ENCODE assay signal across 25 cellular contexts in the genomic region with DNA sequence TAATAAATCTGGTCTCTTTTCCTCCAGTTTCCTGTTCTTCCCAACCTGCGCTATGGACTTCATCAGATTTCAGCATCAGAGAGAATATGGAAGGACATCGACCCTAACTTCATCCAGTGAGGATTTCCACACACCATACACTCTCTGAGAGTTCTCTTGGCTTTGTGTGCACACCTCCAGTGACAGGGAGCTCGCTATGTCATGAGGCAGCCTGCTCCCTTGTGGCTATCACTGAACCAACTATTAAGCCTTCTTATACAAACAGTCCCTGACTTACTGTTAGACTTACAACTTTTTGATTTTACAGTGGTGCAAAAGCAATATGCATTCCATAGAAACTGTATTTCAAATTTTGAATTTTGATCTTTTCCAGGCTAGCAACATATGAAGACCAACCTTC. TPM values are rescaled to one million over a fixed set of nuclear protein-coding genes. Genes with fewer than 3 reads are reported as not detected.
DNase-seq lines count a peak whose midpoint lies in the region; ATAC-seq and TF ChIP-seq lines count a peak whose summit lies in the region.
"Had no signal": no experiment of that assay in that cellular context is flagged by ENCODE, and none has a peak within 500 bp of the region (broad histone marks: within the 10 kb centered on the region; RNA-seq: fewer than 3 reads in every experiment).

No MANE protein-coding gene starts in this region.

- 82% methylated on average over 3 of the region's 3 CpGs for WGBS in hepatocyte (ENCODE audit: low lambda C conversion rate, missing lambda C conversion rate)

- peak; percentile 66 for ATAC-seq in T-helper 17 cell
- no peak for ATAC-seq in GM21528 (IDR thresholded peaks at IDR 0.05; ENCODE audit: low FRiP score, unreplicated experiment)
- ATAC-seq in HG02678 (IDR thresholded peaks at IDR 0.05; ENCODE audit: unreplicated experiment): no peak
- no peak for ATAC-seq in GM21447 (IDR thresholded peaks at IDR 0.05; ENCODE audit: unreplicated experiment)
- ATAC-seq: psoas muscle had no signal

- no peaks in the 10 kb centered on the region for H3K27me3 ChIP-seq in hepatocyte

- no peaks in the 10 kb centered on the region for H3K27me3 Mint-ChIP-seq in activated naive CD4-positive, alpha-beta T cell treated with anti-CD3 and anti-CD28 coated beads for 36 hours (ENCODE audit: low read depth)
- H3K27me3 Mint-ChIP-seq in activated naive CD4-positive, alpha-beta T cell treated with anti-CD3 and anti-CD28 coated beads, Interleukin-2, amount 10 ng/mL, durations not matched to agents 7 days and 5 days: peaks cover 16% of the 10 kb centered on the region
- peaks cover 14% of the 10 kb centered on the region for H3K27me3 Mint-ChIP-seq in T-helper 17 cell

- no peaks in the 10 kb centered on the region for H3K9me3 ChIP-seq in T-helper 17 cell (ENCODE audit: control insufficient read depth, low read length, poor library complexity, severe bottlenecking)
- no peaks in the 10 kb centered on the region for H3K9me3 ChIP-seq in hepatocyte (ENCODE audit: low read depth)
- H3K9me3 ChIP-seq: Caco-2, psoas muscle had no signal

- no peak overlapping the region for H3K27ac Mint-ChIP-seq in activated naive CD4-positive, alpha-beta T cell treated with anti-CD3 and anti-CD28 coated beads for 36 hours
- H3K27ac Mint-ChIP-seq in activated naive CD4-positive, alpha-beta T cell treated with anti-CD3 and anti-CD28 coated beads, Interleukin-2, amount 10 ng/mL, durations not matched to agents 7 days and 5 days: no peak overlapping the region
- no peak overlapping the region for H3K27ac Mint-ChIP-seq in T-helper 17 cell

- no peak overlapping the region for H3K4me3 Mint-ChIP-seq in activated naive CD4-positive, alpha-beta T cell treated with anti-CD3 and anti-CD28 coated beads for 36 hours
- no peak overlapping the region for H3K4me3 Mint-ChIP-seq in activated naive CD4-positive, alpha-beta T cell treated with anti-CD3 and anti-CD28 coated beads, Interleukin-2, amount 10 ng/mL, durations not matched to agents 7 days and 5 days
- no peak overlapping the region for H3K4me3 Mint-ChIP-seq in T-helper 17 cell

- no peak overlapping the region for H3K27ac ChIP-seq in hepatocyte
- H3K27ac ChIP-seq: cardiac muscle cell, psoas muscle had no signal

- H3K36me3 Mint-ChIP-seq in activated naive CD4-positive, alpha-beta T cell treated with anti-CD3 and anti-CD28 coated beads for 36 hours (ENCODE audit: low read depth): no peaks in the 10 kb centered on the region
- no peaks in the 10 kb centered on the region for H3K36me3 Mint-ChIP-seq in activated naive CD4-positive, alpha-beta T cell treated with anti-CD3 and anti-CD28 coated beads, Interleukin-2, amount 10 ng/mL, durations not matched to agents 7 days and 5 days
- no peaks in the 10 kb centered on the region for H3K36me3 Mint-ChIP-seq in T-helper 17 cell (ENCODE audit: low read depth)

- H4K20me1 ChIP-seq in hepatocyte (ENCODE audit: insufficient read depth, poor library complexity, severe bottlenecking): no peaks in the 10 kb centered on the region

- no peaks in the 10 kb centered on the region for H3K4me1 ChIP-seq in hepatocyte (ENCODE audit: insufficient read depth)

- no peaks in the 10 kb centered on the region for H3K9me2 ChIP-seq in hepatocyte (replicated peaks; ENCODE audit: insufficient read depth)

- CTCF ChIA-PET in activated naive CD4-positive, alpha-beta T cell treated with anti-CD3 and anti-CD28 coated beads for 36 hours (lab: Charles Lee): interaction anchor here (0.7 to 1.7 kb wide), 4 partner anchors 29 to 97 kb away, joined by 4 to 7 read pairs (median 5); no protein-coding TSS in a partner anchor
- CTCF ChIA-PET in activated naive CD4-positive, alpha-beta T cell treated with anti-CD3 and anti-CD28 coated beads, Interleukin-2, amount 10 ng/mL, durations not matched to agents 7 days and 5 days (lab: Charles Lee): interaction anchor here (1.0 kb wide), 1 partner anchor 47 kb away, joined by 4 read pairs; no protein-coding TSS in a partner anchor

- no peak overlapping the region for H3K4me2 ChIP-seq in hepatocyte

- no peak for TF ChIP-seq CTCF in hepatocyte (IDR thresholded peaks at IDR 0.05; ENCODE audit: poor library complexity)

- no peaks in the 10 kb centered on the region for H3K9me3 Mint-ChIP-seq in activated naive CD4-positive, alpha-beta T cell treated with anti-CD3 and anti-CD28 coated beads for 36 hours
- no peaks in the 10 kb centered on the region for H3K9me3 Mint-ChIP-seq in activated naive CD4-positive, alpha-beta T cell treated with anti-CD3 and anti-CD28 coated beads, Interleukin-2, amount 10 ng/mL, durations not matched to agents 7 days and 5 days

- intact Hi-C loops in activated naive CD4-positive, alpha-beta T cell treated with anti-CD3 and anti-CD28 coated beads for 36 hours (cut with micrococcal nuclease): no loop called here

- H2AFZ ChIP-seq in hepatocyte: no peak overlapping the region

- H3K4me1 Mint-ChIP-seq in activated naive CD4-positive, alpha-beta T cell treated with anti-CD3 and anti-CD28 coated beads for 36 hours (ENCODE audit: low read depth): no peaks in the 10 kb centered on the region
- H3K4me1 Mint-ChIP-seq in activated naive CD4-positive, alpha-beta T cell treated with anti-CD3 and anti-CD28 coated beads, Interleukin-2, amount 10 ng/mL, durations not matched to agents 7 days and 5 days: no peaks in the 10 kb centered on the region
- H3K4me1 Mint-ChIP-seq in T-helper 17 cell: peaks cover 6% of the 10 kb centered on the region

- peak; percentile 25 for DNase-seq in activated naive CD4-positive, alpha-beta T cell treated with anti-CD3 and anti-CD28 coated beads for 36 hours
- no peak for DNase-seq in activated naive CD4-positive, alpha-beta T cell treated with anti-CD3 and anti-CD28 coated beads, Interleukin-2, amount 10 ng/mL, durations not matched to agents 7 days and 5 days
- DNase-seq in T-helper 17 cell: no peak
- peak; percentile 35 for DNase-seq in hepatocyte (ENCODE audit: low spot score)
- no peak for DNase-seq in T-helper 1 cell
- DNase-seq: activated naive CD4-positive, alpha-beta T cell treated with anti-CD3 and anti-CD28 coated beads, Interleukin-2, amount 50 U/mL, for 16 hours; activated T-cell treated with anti-CD3 and anti-CD28 coated beads, Interleukin-2, amount 50 U/mL, for 48 hours; amygdala; DMS79; kidney; NCI-H1092 treated with DMSO at 0.1 percent for 48 hours; NCI-H2029 treated with DMSO at 0.1 percent for 48 hours; NCI-H345; NCI-H774; OCI-M1; psoas muscle; SHP77 treated with DMSO at 0.1 percent for 48 hours; stimulated activated CD8-positive, alpha-beta memory T cell treated with anti-CD3 and anti-CD28 coated beads, Interleukin-4, amount 100 ng/mL, for 48 hours; SW 1271; trophoblast cell had no signal

- no peaks in the 10 kb centered on the region for H3K36me3 ChIP-seq in hepatocyte (replicated peaks; ENCODE audit: insufficient read depth, low read depth)
- H3K36me3 ChIP-seq: cardiac muscle cell had no signal

- H3K79me2 ChIP-seq in hepatocyte: no peaks in the 10 kb centered on the region

- no peak overlapping the region for H3K4me3 ChIP-seq in hepatocyte
- H3K4me3 ChIP-seq: cardiac muscle cell, psoas muscle had no signal

RNA-seq across cellular contexts. Expression of gene B4GALT1, which starts 12.2 kb away (rescaled TPM):
- 10 to 100 TPM; 42.8 to 44.1 TPM for total RNA-seq in activated naive CD4-positive, alpha-beta T cell treated with anti-CD3 and anti-CD28 coated beads for 36 hours
- total RNA-seq in T-helper 17 cell (100 to 1,000 TPM; 106 to 126 TPM), hepatocyte (76.3 and 78.3 TPM in 2 replicates)
- 45.6 and 63.9 TPM in 2 replicates for polyA plus RNA-seq in hepatocyte

Comparison
In these comparisons a context has a peak if more than half of its experiments do, and no peak if none do; other contexts are left out.
1. DNase-seq: peak in activated naive CD4-positive, alpha-beta T cell treated with anti-CD3 and anti-CD28 coated beads for 36 hours (single experiment) and hepatocyte (single experiment); none in activated naive CD4-positive, alpha-beta T cell treated with anti-CD3 and anti-CD28 coated beads, Interleukin-2, amount 10 ng/mL, durations not matched to agents 7 days and 5 days (single experiment), T-helper 17 cell (0 of 3) and T-helper 1 cell (0 of 5).